ENCODE assay signal across 18 cellular contexts in genomic region chr13:111011899-111012298, GRCh38.
DNase-seq lines count a peak whose midpoint lies in the region; ATAC-seq and TF ChIP-seq lines count a peak whose summit lies in the region.
"Had no signal": no experiment of that assay in that cellular context is flagged by ENCODE, and none has a peak within 500 bp of the region (broad histone marks: within the 10 kb centered on the region; RNA-seq: fewer than 3 reads in every experiment).

No MANE protein-coding gene starts in this region.

- no peak overlapping the region for H3K4me3 Mint-ChIP-seq in HFFc6
- H3K4me3 Mint-ChIP-seq in T-helper 2 cell treated with Interferon-gamma antibody and Interleukin-4, amounts not matched to agents 5 μg/mL and 100 μg/mL, for 36 hours: peak overlapping the region; percentile 62
- H3K4me3 Mint-ChIP-seq: CD8-positive, alpha-beta memory T cell; neural progenitor cell had no signal

- no TSS peak for BruUV-seq in mammary epithelial cell (replicated peaks; lab: Mats Ljungman, UMichigan)

- H4K20me1 ChIP-seq in mammary epithelial cell (ENCODE audit: insufficient read depth, low read length): no peaks in the 10 kb centered on the region

- H3K27me3 ChIP-seq in lower lobe of right lung (ENCODE audit: low read depth) (no peaks in the 10 kb centered on the region), mammary epithelial cell (ENCODE audit: insufficient read depth, low read length) (no peaks in the 10 kb centered on the region)
- H3K27me3 ChIP-seq: neural progenitor cell, SJCRH30, suprapubic skin had no signal

- in situ Hi-C loops in mammary epithelial cell (cut with MboI; ENCODE audit: low sequenced_read_pairs in 2 of 2): no loop called here

- no peaks in the 10 kb centered on the region for H3K27me3 Mint-ChIP-seq in HFFc6 (ENCODE audit: insufficient read depth)
- H3K27me3 Mint-ChIP-seq in T-helper 2 cell treated with Interferon-gamma antibody and Interleukin-4, amounts not matched to agents 5 μg/mL and 100 μg/mL, for 36 hours (ENCODE audit: low read depth): peaks cover 18% of the 10 kb centered on the region

- H3K36me3 Mint-ChIP-seq in HFFc6 (ENCODE audit: low read depth): no peaks in the 10 kb centered on the region
- no peaks in the 10 kb centered on the region for H3K36me3 Mint-ChIP-seq in T-helper 2 cell treated with Interferon-gamma antibody and Interleukin-4, amounts not matched to agents 5 μg/mL and 100 μg/mL, for 36 hours (ENCODE audit: low read depth)
- H3K36me3 Mint-ChIP-seq: CD8-positive, alpha-beta memory T cell; neural progenitor cell had no signal

- H3K4me1 Mint-ChIP-seq in HFFc6 (ENCODE audit: low read depth): peaks cover 35% of the 10 kb centered on the region
- H3K4me1 Mint-ChIP-seq in T-helper 2 cell treated with Interferon-gamma antibody and Interleukin-4, amounts not matched to agents 5 μg/mL and 100 μg/mL, for 36 hours (ENCODE audit: low read depth): peaks cover 21% of the 10 kb centered on the region
- H3K4me1 Mint-ChIP-seq: CD8-positive, alpha-beta memory T cell had no signal

- no peaks in the 10 kb centered on the region for H3K79me2 ChIP-seq in mammary epithelial cell (ENCODE audit: insufficient read depth, low read length)

- WGBS in mammary epithelial cell (ENCODE audit: low coverage, missing lambda C conversion rate): 54% methylated on average over 3 of the region's 3 CpGs

- H2AFZ ChIP-seq in mammary epithelial cell (ENCODE audit: low read depth, low read length): no peak overlapping the region
- H2AFZ ChIP-seq: neural progenitor cell had no signal

- CTCF ChIA-PET in mammary epithelial cell (lab: Charles Lee; ENCODE audit: low non-redundant PET): no interaction called here

- no peak overlapping the region for H3K4me3 ChIP-seq in lower lobe of right lung
- H3K4me3 ChIP-seq in mammary epithelial cell (replicated peaks in 1 of 3; ENCODE audit: insufficient read depth in 1 of 3, low read depth in 2 of 3, low read length in 3 of 3): no peak overlapping the region
- H3K4me3 ChIP-seq: coronary artery, neural progenitor cell, SJCRH30, suprapubic skin had no signal

- H3K9me3 ChIP-seq in lower lobe of right lung: no peaks in the 10 kb centered on the region
- no peaks in the 10 kb centered on the region for H3K9me3 ChIP-seq in mammary epithelial cell (replicated peaks; ENCODE audit: insufficient read depth, low read length)
- H3K9me3 ChIP-seq: SJCRH30, suprapubic skin had no signal

- no peak overlapping the region for H3K9ac ChIP-seq in mammary epithelial cell (ENCODE audit: insufficient read depth, low read length)
- H3K9ac ChIP-seq: neural progenitor cell had no signal

- intact Hi-C loops in lower lobe of right lung (cut with DNase I) (no loop called here), mammary epithelial cell (cut with micrococcal nuclease) (no loop called here)

- H3K9me3 Mint-ChIP-seq in HFFc6: no peaks in the 10 kb centered on the region
- no peaks in the 10 kb centered on the region for H3K9me3 Mint-ChIP-seq in T-helper 2 cell treated with Interferon-gamma antibody and Interleukin-4, amounts not matched to agents 5 μg/mL and 100 μg/mL, for 36 hours
- H3K9me3 Mint-ChIP-seq: CD8-positive, alpha-beta memory T cell; neural progenitor cell had no signal

- H3K27ac Mint-ChIP-seq in HFFc6: peak overlapping the region; percentile 43; the same call in 1 of the 2 replicates
- peak overlapping the region; percentile 88 for H3K27ac Mint-ChIP-seq in T-helper 2 cell treated with Interferon-gamma antibody and Interleukin-4, amounts not matched to agents 5 μg/mL and 100 μg/mL, for 36 hours
- H3K27ac Mint-ChIP-seq: CD8-positive, alpha-beta memory T cell; neural progenitor cell had no signal

- dilution Hi-C loops in mammary epithelial cell (cut with HindIII; ENCODE audit: low sequenced_read_pairs): no loop called here

- peak; percentile 36 to 55 for ATAC-seq in activated CD4-positive, CD25-positive, alpha-beta regulatory T cell treated with anti-CD3 and anti-CD28 coated beads, Interleukin-2, amount 50 U/mL, for 24 hours
- ATAC-seq in lower lobe of right lung (peak; percentile 71 to 91), HG02678 (IDR thresholded peaks at IDR 0.05; ENCODE audit: unreplicated experiment) (no peak), GM21390 (IDR thresholded peaks at IDR 0.05; ENCODE audit: unreplicated experiment) (no peak)

- TF ChIP-seq CTCF in HFFc6 (IDR thresholded peaks at IDR 0.05): no peak
- TF ChIP-seq CTCF in lower lobe of right lung (IDR thresholded peaks at IDR 0.05): no peak
- no peak for TF ChIP-seq CTCF in mammary epithelial cell (conservative IDR thresholded peaks at IDR 0.05 in 1 of 2, IDR thresholded peaks at IDR 0.05 in 1 of 2; ENCODE audit: extremely low read depth in 1 of 2, insufficient read depth in 1 of 2, low read depth in 1 of 2, low read length in 2 of 2)

- no peak overlapping the region for H3K4me2 ChIP-seq in mammary epithelial cell (ENCODE audit: insufficient read depth, low read depth, low read length)
- H3K4me2 ChIP-seq: neural progenitor cell had no signal

- H3K4me1 ChIP-seq in lower lobe of right lung (peaks cover 7% of the 10 kb centered on the region), mammary epithelial cell (ENCODE audit: insufficient read depth, low read length) (no peaks in the 10 kb centered on the region)
- H3K4me1 ChIP-seq: neural progenitor cell had no signal

- H3K27ac ChIP-seq in lower lobe of right lung (no peak overlapping the region), mammary epithelial cell (ENCODE audit: insufficient read depth, low read depth, low read length) (no peak overlapping the region)
- H3K27ac ChIP-seq: coronary artery, neural progenitor cell, SJCRH30, suprapubic skin had no signal

- DNase-seq in activated CD4-positive, CD25-positive, alpha-beta regulatory T cell treated with anti-CD3 and anti-CD28 coated beads, Interleukin-2, amount 50 U/mL, for 72 hours: no peak
- DNase-seq in HFFc6 (peak; percentile 21), lower lobe of right lung (no peak), mammary epithelial cell (no peak)
- DNase-seq in T-helper 2 cell treated with Interferon-gamma antibody and Interleukin-4, amounts not matched to agents 5 μg/mL and 100 μg/mL, for 36 hours (ENCODE audit: low spot score): no peak
- DNase-seq: activated CD8-positive, alpha-beta memory T cell treated with anti-CD3 and anti-CD28 coated beads for 24 hours; activated gamma-delta T cell treated with Interleukin-2 at 50 U/mL for 16 hours; CD8-positive, alpha-beta memory T cell; head of caudate nucleus; NCI-H1105 treated with DMSO at 0.1 percent for 48 hours; retina; SJCRH30 had no signal

- no peaks in the 10 kb centered on the region for H3K36me3 ChIP-seq in lower lobe of right lung
- H3K36me3 ChIP-seq in mammary epithelial cell (ENCODE audit: insufficient read depth, low read length): no peaks in the 10 kb centered on the region
- H3K36me3 ChIP-seq: neural progenitor cell, SJCRH30, suprapubic skin had no signal

Comparison
In these comparisons a context has a peak if more than half of its experiments do, and no peak if none do; other contexts are left out.
1. ATAC-seq: peak in activated CD4-positive, CD25-positive, alpha-beta regulatory T cell treated with anti-CD3 and anti-CD28 coated beads, Interleukin-2, amount 50 U/mL, for 24 hours (2 of 2) and lower lobe of right lung (2 of 2); none in HG02678 (single experiment) and GM21390 (single experiment).